ENCODE assay signal across 8 cellular contexts in the genomic region with DNA sequence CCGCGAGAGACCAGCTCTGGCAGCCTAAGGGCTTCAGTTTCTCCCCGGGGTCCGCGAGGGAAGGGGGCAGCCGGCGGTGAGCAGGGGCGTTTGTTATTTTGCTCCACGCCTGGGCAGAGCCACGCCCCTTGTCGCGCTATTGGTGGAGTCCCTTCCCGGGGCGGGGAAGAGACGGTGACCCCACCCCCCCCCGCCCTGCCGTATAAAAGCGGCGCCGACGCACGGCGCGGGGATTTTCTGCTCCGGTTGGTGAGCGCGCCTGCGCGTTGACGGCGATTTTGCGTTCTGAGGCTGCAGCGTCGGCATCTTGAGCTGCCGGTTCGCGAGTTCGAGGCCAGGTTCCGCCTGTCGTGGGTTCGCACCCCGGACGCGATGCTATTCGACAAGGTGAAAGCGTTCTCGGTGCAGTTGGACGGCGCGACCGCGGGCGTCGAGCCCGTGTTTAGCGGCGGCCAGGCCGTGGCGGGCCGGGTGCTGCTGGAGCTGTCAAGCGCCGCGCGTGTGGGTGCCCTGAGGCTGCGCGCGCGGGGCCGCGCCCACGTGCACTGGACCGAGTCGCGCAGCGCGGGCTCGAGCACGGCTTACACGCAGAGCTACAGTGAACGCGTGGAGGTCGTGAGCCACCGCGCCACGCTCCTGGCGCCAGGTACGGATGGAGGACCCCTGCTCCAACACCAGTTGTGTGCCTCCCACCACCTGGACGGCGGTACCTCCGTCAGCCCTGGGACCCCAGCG. TPM values are rescaled to one million over a fixed set of nuclear protein-coding genes. Genes with fewer than 3 reads are reported as not detected.
A peak's percentile ranks its signal among the peaks of the same experiment; 100 is the strongest.
DNase-seq lines count a peak whose midpoint lies in the region; ATAC-seq, FAIRE-seq and TF ChIP-seq lines count a peak whose summit lies in the region.

TSS of gene ARRDC2 (plus strand) at position 232 of the 735 bp plus-strand sequence. CDS start at position 373, 141 bp downstream.

- peak; percentile 77 to 80 for ATAC-seq in naive thymus-derived CD8-positive, alpha-beta T cell
- peak; percentile 83 for ATAC-seq in stimulated activated effector memory CD8-positive, alpha-beta T cell treated with anti-CD3 and anti-CD28 coated beads, Interleukin-12 subunit alpha, Interleukin-12 subunit beta, amount 100 ng/mL, for 72 hours
- no peak for ATAC-seq in HG03565 (IDR thresholded peaks at IDR 0.05; ENCODE audit: unreplicated experiment)

- FAIRE-seq in GM12891 (lab: Jason Lieb, UNC) = peak; percentile 98

- POLR2A ChIA-PET in naive thymus-derived CD8-positive, alpha-beta T cell (lab: Charles Lee) = interaction anchor here (0.5 to 14.4 kb wide), 30 partner anchors 8 to 1590 kb away, joined by 3 to 267 read pairs (median 5); partner anchors contain the start of genes CCDC124, IL12RB1, JUND and MAST3

- no peaks in the 10 kb centered on the region for H3K27me3 Mint-ChIP-seq in naive thymus-derived CD8-positive, alpha-beta T cell

- DNase-seq in GM12891 (ENCODE audit: insufficient read length, low spot score) (peak; percentile 97), HK-2 (ENCODE audit: unreplicated experiment) (peak; percentile 92), fibroblast of peridontal ligament (ENCODE audit: extremely low read depth) (peak; percentile 86)
- peak; percentile 82 for DNase-seq in activated T-helper 9 cell treated with anti-CD3 and anti-CD28 coated beads, Interleukin-2, amount 50 U/mL, for 16 hours (ENCODE audit: low read depth)
- peak; percentile 86 to 95 (median 90) for DNase-seq in naive thymus-derived CD8-positive, alpha-beta T cell
- DNase-seq in stimulated activated effector memory CD8-positive, alpha-beta T cell treated with anti-CD3 and anti-CD28 coated beads, Interleukin-12 subunit alpha, Interleukin-12 subunit beta, amount 100 ng/mL, for 72 hours (ENCODE audit: low spot score in 2 of 2) = peak; percentile 68 to 86

- peaks cover 17 to 50% (median 35%) of the 10 kb centered on the region in 4 donors for H3K4me1 Mint-ChIP-seq in naive thymus-derived CD8-positive, alpha-beta T cell
- peaks cover 30% of the 10 kb centered on the region for H3K4me1 Mint-ChIP-seq in stimulated activated effector memory CD8-positive, alpha-beta T cell treated with anti-CD3 and anti-CD28 coated beads, Interleukin-12 subunit alpha, Interleukin-12 subunit beta, amount 100 ng/mL, for 72 hours

- H3K36me3 Mint-ChIP-seq in naive thymus-derived CD8-positive, alpha-beta T cell = peaks cover 2 to 41% (median 10%) of the 10 kb centered on the region in 3 donors
- H3K36me3 Mint-ChIP-seq in stimulated activated effector memory CD8-positive, alpha-beta T cell treated with anti-CD3 and anti-CD28 coated beads, Interleukin-12 subunit alpha, Interleukin-12 subunit beta, amount 100 ng/mL, for 72 hours = peaks cover 89% of the 10 kb centered on the region

- H3K9me3 Mint-ChIP-seq in naive thymus-derived CD8-positive, alpha-beta T cell = peaks cover 0 to 3% (median 0%) of the 10 kb centered on the region in 9 donors
- no peaks in the 10 kb centered on the region for H3K9me3 Mint-ChIP-seq in stimulated activated effector memory CD8-positive, alpha-beta T cell treated with anti-CD3 and anti-CD28 coated beads, Interleukin-12 subunit alpha, Interleukin-12 subunit beta, amount 100 ng/mL, for 72 hours

- H3K27ac Mint-ChIP-seq in naive thymus-derived CD8-positive, alpha-beta T cell = peak within 1 kb of the TSS; percentile 68 to 99 (median 96)
- H3K27ac Mint-ChIP-seq in stimulated activated effector memory CD8-positive, alpha-beta T cell treated with anti-CD3 and anti-CD28 coated beads, Interleukin-12 subunit alpha, Interleukin-12 subunit beta, amount 100 ng/mL, for 72 hours = peak within 1 kb of the TSS; percentile 85

- peak within 1 kb of the TSS; percentile 84 to 98 (median 93) for H3K4me3 Mint-ChIP-seq in naive thymus-derived CD8-positive, alpha-beta T cell
- peak within 1 kb of the TSS; percentile 84 for H3K4me3 Mint-ChIP-seq in stimulated activated effector memory CD8-positive, alpha-beta T cell treated with anti-CD3 and anti-CD28 coated beads, Interleukin-12 subunit alpha, Interleukin-12 subunit beta, amount 100 ng/mL, for 72 hours

- TF ChIP-seq POLR2A in GM12891 (IDR thresholded peaks at IDR 0.05; ENCODE audit: low read depth, low read length) = no peak

TF ChIP-seq in GM12891, 5 proteins besides CTCF, POLR2A, EP300 and RAD21:
- no peak for TF ChIP-seq POLR2AphosphoS5 (IDR thresholded peaks at IDR 0.05; ENCODE audit: low read depth, low read length)
- no peak for TF ChIP-seq SPI1 (IDR thresholded peaks at IDR 0.05; ENCODE audit: low read depth, low read length)
- TF ChIP-seq TAF1 (IDR thresholded peaks at IDR 0.05; ENCODE audit: low read depth, low read length) = no peak
- TF ChIP-seq POU2F2 (IDR thresholded peaks at IDR 0.05; ENCODE audit: low read depth, low read length) = no peak
- TF ChIP-seq PAX5 (IDR thresholded peaks at IDR 0.05; ENCODE audit: insufficient read depth, low read length, severe bottlenecking) = no peak

TF ChIP-seq in PFSK-1, 5 proteins besides CTCF, POLR2A, EP300 and RAD21:
- TF ChIP-seq, protein P1, sequence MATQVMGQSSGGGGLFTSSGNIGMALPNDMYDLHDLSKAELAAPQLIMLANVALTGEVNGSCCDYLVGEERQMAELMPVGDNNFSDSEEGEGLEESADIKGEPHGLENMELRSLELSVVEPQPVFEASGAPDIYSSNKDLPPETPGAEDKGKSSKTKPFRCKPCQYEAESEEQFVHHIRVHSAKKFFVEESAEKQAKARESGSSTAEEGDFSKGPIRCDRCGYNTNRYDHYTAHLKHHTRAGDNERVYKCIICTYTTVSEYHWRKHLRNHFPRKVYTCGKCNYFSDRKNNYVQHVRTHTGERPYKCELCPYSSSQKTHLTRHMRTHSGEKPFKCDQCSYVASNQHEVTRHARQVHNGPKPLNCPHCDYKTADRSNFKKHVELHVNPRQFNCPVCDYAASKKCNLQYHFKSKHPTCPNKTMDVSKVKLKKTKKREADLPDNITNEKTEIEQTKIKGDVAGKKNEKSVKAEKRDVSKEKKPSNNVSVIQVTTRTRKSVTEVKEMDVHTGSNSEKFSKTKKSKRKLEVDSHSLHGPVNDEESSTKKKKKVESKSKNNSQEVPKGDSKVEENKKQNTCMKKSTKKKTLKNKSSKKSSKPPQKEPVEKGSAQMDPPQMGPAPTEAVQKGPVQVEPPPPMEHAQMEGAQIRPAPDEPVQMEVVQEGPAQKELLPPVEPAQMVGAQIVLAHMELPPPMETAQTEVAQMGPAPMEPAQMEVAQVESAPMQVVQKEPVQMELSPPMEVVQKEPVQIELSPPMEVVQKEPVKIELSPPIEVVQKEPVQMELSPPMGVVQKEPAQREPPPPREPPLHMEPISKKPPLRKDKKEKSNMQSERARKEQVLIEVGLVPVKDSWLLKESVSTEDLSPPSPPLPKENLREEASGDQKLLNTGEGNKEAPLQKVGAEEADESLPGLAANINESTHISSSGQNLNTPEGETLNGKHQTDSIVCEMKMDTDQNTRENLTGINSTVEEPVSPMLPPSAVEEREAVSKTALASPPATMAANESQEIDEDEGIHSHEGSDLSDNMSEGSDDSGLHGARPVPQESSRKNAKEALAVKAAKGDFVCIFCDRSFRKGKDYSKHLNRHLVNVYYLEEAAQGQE (IDR thresholded peaks at IDR 0.05; ENCODE audit: insufficient read depth in 1 of 2, low read depth in 2 of 2, low read length in 2 of 2) = no peak
- TF ChIP-seq FOXP2 (optimal IDR thresholded peaks at IDR 0.05; ENCODE audit: borderline replicate concordance, extremely low read depth, extremely low read length, insufficient read depth) = peak; percentile 77
- no peak for TF ChIP-seq POLR2AphosphoS5 (IDR thresholded peaks at IDR 0.05; ENCODE audit: low read depth, low read length)
- no peak for TF ChIP-seq SIN3A (IDR thresholded peaks at IDR 0.05; ENCODE audit: borderline replicate concordance, insufficient read depth, low read length)
- no peak for TF ChIP-seq TAF1 (IDR thresholded peaks at IDR 0.05; ENCODE audit: borderline replicate concordance, insufficient read depth, low read length)

RNA-seq across cellular contexts. Expression of gene ARRDC2, which starts in this region (rescaled TPM):
- 3.6 TPM for polyA plus RNA-seq in GM12891 (2012; ENCODE audit: low read depth, missing spikeins)
- polyA plus RNA-seq in PFSK-1 (2012; ENCODE audit: insufficient read length, low read depth) = 19.6 TPM
- 100 to 1,000 TPM; 164 to 177 TPM for total RNA-seq in naive thymus-derived CD8-positive, alpha-beta T cell
- 10 to 100 TPM; 29.5 to 56.4 (median 36.1) TPM for polyA plus RNA-seq in naive thymus-derived CD8-positive, alpha-beta T cell
